9 cellular contexts compared by ENCODE assay signal in genomic region chr4:102564399-102564921, GRCh38.
DNase-seq lines count a peak whose midpoint lies in the region; ATAC-seq and TF ChIP-seq lines count a peak whose summit lies in the region.
"Had no signal": no experiment of that assay in that cellular context is flagged by ENCODE, and none has a peak within 500 bp of the region (broad histone marks: within the 10 kb centered on the region; RNA-seq: fewer than 3 reads in every experiment).

No MANE protein-coding gene starts in this region.

- intact Hi-C loops in posterior vena cava (cut with DNase I) = no loop called here
- intact Hi-C loops in uterus (cut with DNase I; ENCODE audit: low total_unique reads) = no loop called here

- 90% methylated on average over 4 of the region's 4 CpGs for WGBS in thymus

- TF ChIP-seq CTCF in GM20000 (IDR thresholded peaks at IDR 0.05; ENCODE audit: extremely low read depth, missing control alignments) (no peak), astrocyte of the spinal cord (IDR thresholded peaks at IDR 0.05; ENCODE audit: low read depth, low read length) (no peak), uterus (IDR thresholded peaks at IDR 0.05) (no peak)

- no peak overlapping the region for H3K4me3 ChIP-seq in astrocyte of the spinal cord (ENCODE audit: low read depth, low read length)
- no peak overlapping the region for H3K4me3 ChIP-seq in thymus (ENCODE audit: low read length)
- no peak overlapping the region for H3K4me3 ChIP-seq in uterus
- H3K4me3 ChIP-seq: thoracic aorta had no signal

- no peaks in the 10 kb centered on the region for H3K9me3 ChIP-seq in thymus (ENCODE audit: control insufficient read depth)
- no peaks in the 10 kb centered on the region for H3K9me3 ChIP-seq in uterus
- H3K9me3 ChIP-seq: thoracic aorta had no signal

- H3K27me3 ChIP-seq in thymus (ENCODE audit: control insufficient read depth, insufficient read depth) = no peaks in the 10 kb centered on the region
- no peaks in the 10 kb centered on the region for H3K27me3 ChIP-seq in uterus

- H3K4me1 ChIP-seq in thymus (ENCODE audit: control insufficient read depth, insufficient read depth, low read length) (peaks cover 5% of the 10 kb centered on the region), uterus (no peaks in the 10 kb centered on the region)

- in situ Hi-C loops in astrocyte of the spinal cord (cut with HindIII; ENCODE audit: low sequenced_read_pairs) = no loop called here

- no peaks in the 10 kb centered on the region for H3K36me3 ChIP-seq in thymus (ENCODE audit: control insufficient read depth, insufficient read depth)
- no peaks in the 10 kb centered on the region for H3K36me3 ChIP-seq in uterus
- H3K36me3 ChIP-seq: thoracic aorta had no signal

- peak; percentile 88 for ATAC-seq in HG03520 (IDR thresholded peaks at IDR 0.05; ENCODE audit: unreplicated experiment)

- H3K27ac ChIP-seq in thymus (ENCODE audit: low read depth) (peak overlapping the region; percentile 11), uterus (no peak overlapping the region)
- H3K27ac ChIP-seq: thoracic aorta had no signal

- no peak for TF ChIP-seq POLR2A in uterus (IDR thresholded peaks at IDR 0.05)

- DNase-seq in EL = peak; percentile 71
- peak; percentile 32 for DNase-seq in GM20000 (ENCODE audit: low spot score)
- peak; percentile 83 for DNase-seq in astrocyte of the spinal cord (ENCODE audit: low read depth, low spot score)
- DNase-seq in posterior vena cava (ENCODE audit: low spot score) = no peak
- no peak for DNase-seq in cortex of kidney (lab: John Stamatoyannopoulos, UW)
- DNase-seq in uterus = no peak

Comparison
In these comparisons a context has a peak if more than half of its experiments do, and no peak if none do; other contexts are left out.
1. DNase-seq: peak in EL (single experiment), GM20000 (single experiment) and astrocyte of the spinal cord (single experiment); none in posterior vena cava (single experiment), cortex of kidney (single experiment) and uterus (0 of 2).